8 cellular contexts compared by ENCODE assay signal in the genomic region with DNA sequence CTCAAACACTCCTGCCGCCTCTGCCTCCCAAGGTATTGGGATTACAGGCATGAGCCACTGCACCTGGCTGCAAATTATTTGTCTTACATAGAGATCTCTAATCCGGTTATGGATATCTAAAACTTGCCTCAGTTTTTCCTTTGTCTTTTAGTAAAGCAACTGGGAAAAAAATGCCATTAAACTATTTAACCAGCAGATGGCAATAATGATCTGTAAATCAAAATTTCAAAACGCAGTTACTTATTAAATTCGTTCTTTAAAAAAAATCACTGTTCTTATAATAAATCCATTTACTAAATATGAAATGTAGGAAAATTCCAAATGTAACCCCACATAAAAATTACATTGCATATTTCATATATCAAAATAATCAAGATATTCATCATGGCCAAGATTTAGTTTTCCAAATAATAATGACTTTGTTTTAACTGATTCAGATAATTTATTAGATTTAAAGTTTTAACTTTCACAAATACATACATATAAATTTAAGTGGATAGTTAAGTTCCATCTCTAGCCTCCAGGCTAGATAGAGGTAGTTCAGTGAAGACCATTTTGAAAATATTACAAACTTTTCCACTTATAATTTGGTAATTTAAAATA.
DNase-seq lines count a peak whose midpoint lies in the region; ATAC-seq, FAIRE-seq and TF ChIP-seq lines count a peak whose summit lies in the region.
"Not testable (repeated sequence)": the region's sequence is repeated elsewhere in the genome, so short reads cannot be mapped to it uniquely, and the experiment has no call there.

No MANE protein-coding gene starts in this region.

- POLR2A ChIA-PET in SK-N-SH (lab: Yijun Ruan, JAX), result not testable (repeated sequence)

- H3K27ac ChIP-seq in DND-41 (ENCODE audit: low read length); SK-N-SH (ENCODE audit: low read depth in 2 of 2, low read length in 1 of 2); neural cell (ENCODE audit: low read length): not testable (repeated sequence)

- CTCF ChIA-PET in SK-N-SH (lab: Yijun Ruan, JAX), result interaction anchor here (0.8 to 4.7 kb wide), 15 partner anchors 10 to 345 kb away, joined by 3 to 46 read pairs (median 3); a partner anchor contains a TSS

- not testable (repeated sequence) for ATAC-seq in DND-41 (ENCODE audit: insufficient read depth, low read depth)

- H3F3A ChIP-seq in SK-N-SH (replicated peaks; ENCODE audit: insufficient read depth); neural cell (ENCODE audit: insufficient read depth, low read length, poor library complexity, severe bottlenecking): not testable (repeated sequence)

- TF ChIP-seq RAD21 in SK-N-SH (IDR thresholded peaks at IDR 0.05; ENCODE audit: low read length) (peak; percentile 63), neural cell (conservative IDR thresholded peaks at IDR 0.05) (peak; percentile 69)

- not testable (repeated sequence) for H3K27me3 ChIP-seq in DND-41 (ENCODE audit: insufficient read depth, low read length, poor library complexity); SK-N-SH (ENCODE audit: insufficient read depth)
- H3K27me3 ChIP-seq in neural cell (ENCODE audit: insufficient read depth, low read depth, low read length), result peaks cover 27% of the 10 kb centered on the region

- not testable (repeated sequence) for H3K9me3 ChIP-seq in DND-41 (ENCODE audit: insufficient read depth, low read length, severe bottlenecking); SK-N-SH; neural cell (ENCODE audit: low read length)

- not testable (repeated sequence) for TF ChIP-seq EP300 in SK-N-SH (IDR thresholded peaks at IDR 0.05; ENCODE audit: borderline replicate concordance in 1 of 2, low read depth in 1 of 2, low read length in 1 of 2); neural cell (conservative IDR thresholded peaks at IDR 0.05; ENCODE audit: poor library complexity, severe bottlenecking)

- H3K4me2 ChIP-seq in DND-41 (ENCODE audit: insufficient read depth, low read length); SK-N-SH; neural cell (ENCODE audit: low read length): not testable (repeated sequence)

- peaks cover 12% of the 10 kb centered on the region for H3K36me3 Mint-ChIP-seq in glutamatergic neuron (ENCODE audit: unreplicated experiment)

- FAIRE-seq in A204.1 (lab: Jason Lieb, UNC), result peak; percentile 95

- DNase-seq in DND-41, glutamatergic neuron: not testable (repeated sequence)
- DNase-seq in Kasumi-1 (lab: John Stamatoyannopoulos, UW) (peak; percentile 49 to 70), NCI-H2227 (lab: John Stamatoyannopoulos, UW; ENCODE audit: unreplicated experiment) (peak; percentile 16), SK-N-SH (peak; percentile 32)
- peak; percentile 14 for DNase-seq in central memory CD4-positive, alpha-beta T cell

- peaks cover 12% of the 10 kb centered on the region for H3K4me1 Mint-ChIP-seq in glutamatergic neuron (ENCODE audit: low read depth, unreplicated experiment)

- peak; percentile 50 for TF ChIP-seq CTCF in DND-41 (IDR thresholded peaks at IDR 0.05; ENCODE audit: borderline replicate concordance, extremely low read depth, low read length, poor library complexity, severe bottlenecking)
- peak; percentile 76 for TF ChIP-seq CTCF in SK-N-SH (IDR thresholded peaks at IDR 0.05)
- peak; percentile 59 for TF ChIP-seq CTCF in glutamatergic neuron (IDR thresholded peaks at IDR 0.05; ENCODE audit: partially characterized antibody, unreplicated experiment)
- peak; percentile 74 for TF ChIP-seq CTCF in neural cell (IDR thresholded peaks at IDR 0.05; ENCODE audit: poor library complexity, severe bottlenecking)

- H3K9me3 Mint-ChIP-seq in glutamatergic neuron (ENCODE audit: unreplicated experiment), result not testable (repeated sequence)

- H3K4me3 ChIP-seq in DND-41 (ENCODE audit: low read depth in 1 of 2, low read length in 2 of 2); SK-N-SH (ENCODE audit: low read depth in 2 of 2, low read length in 1 of 2); neural cell (ENCODE audit: low read length): not testable (repeated sequence)

- not testable (repeated sequence) for H3K4me1 ChIP-seq in DND-41 (ENCODE audit: insufficient read depth, low read length); SK-N-SH (ENCODE audit: control insufficient read depth in 1 of 2, insufficient read depth in 2 of 2, low read depth in 1 of 2, low read length in 1 of 2)

- not testable (repeated sequence) for H3K36me3 ChIP-seq in DND-41 (ENCODE audit: insufficient read depth, low read length); SK-N-SH (replicated peaks in 1 of 2; ENCODE audit: control insufficient read depth in 1 of 2, insufficient read depth in 2 of 2, low read length in 1 of 2); neural cell (ENCODE audit: insufficient read depth, low read length)

- not testable (repeated sequence) for H3K79me2 ChIP-seq in DND-41 (ENCODE audit: insufficient read depth, low read length); SK-N-SH (ENCODE audit: insufficient read depth); neural cell (replicated peaks; ENCODE audit: insufficient read depth, low read length)

- H3K27ac Mint-ChIP-seq in glutamatergic neuron (ENCODE audit: unreplicated experiment), result not testable (repeated sequence)

- not testable (repeated sequence) for H3K9ac ChIP-seq in DND-41 (ENCODE audit: low read depth, low read length); SK-N-SH; neural cell (ENCODE audit: low read length)

- not testable (repeated sequence) for H3K27me3 Mint-ChIP-seq in glutamatergic neuron (ENCODE audit: unreplicated experiment)

- WGBS in SK-N-SH (ENCODE audit: low lambda C conversion rate), result 14% methylated on average over 4 of the region's 4 CpGs

- H2AFZ ChIP-seq in DND-41 (ENCODE audit: low read depth, low read length); SK-N-SH (ENCODE audit: low read depth); neural cell (ENCODE audit: low read depth, low read length): not testable (repeated sequence)

- H3K9me2 ChIP-seq in SK-N-SH; neural cell (ENCODE audit: insufficient read depth, low read length): not testable (repeated sequence)

- not testable (repeated sequence) for H4K20me1 ChIP-seq in DND-41 (ENCODE audit: insufficient read depth, low read length); SK-N-SH (ENCODE audit: insufficient read depth); neural cell (ENCODE audit: insufficient read depth)

- H3K4me3 Mint-ChIP-seq in glutamatergic neuron (ENCODE audit: unreplicated experiment), result not testable (repeated sequence)

TF ChIP-seq in neural cell, 6 proteins besides CTCF, POLR2A, EP300 and RAD21:
- peak; percentile 72 for TF ChIP-seq SMC3 (conservative IDR thresholded peaks at IDR 0.05; ENCODE audit: poor library complexity)
